In the genomic region with DNA sequence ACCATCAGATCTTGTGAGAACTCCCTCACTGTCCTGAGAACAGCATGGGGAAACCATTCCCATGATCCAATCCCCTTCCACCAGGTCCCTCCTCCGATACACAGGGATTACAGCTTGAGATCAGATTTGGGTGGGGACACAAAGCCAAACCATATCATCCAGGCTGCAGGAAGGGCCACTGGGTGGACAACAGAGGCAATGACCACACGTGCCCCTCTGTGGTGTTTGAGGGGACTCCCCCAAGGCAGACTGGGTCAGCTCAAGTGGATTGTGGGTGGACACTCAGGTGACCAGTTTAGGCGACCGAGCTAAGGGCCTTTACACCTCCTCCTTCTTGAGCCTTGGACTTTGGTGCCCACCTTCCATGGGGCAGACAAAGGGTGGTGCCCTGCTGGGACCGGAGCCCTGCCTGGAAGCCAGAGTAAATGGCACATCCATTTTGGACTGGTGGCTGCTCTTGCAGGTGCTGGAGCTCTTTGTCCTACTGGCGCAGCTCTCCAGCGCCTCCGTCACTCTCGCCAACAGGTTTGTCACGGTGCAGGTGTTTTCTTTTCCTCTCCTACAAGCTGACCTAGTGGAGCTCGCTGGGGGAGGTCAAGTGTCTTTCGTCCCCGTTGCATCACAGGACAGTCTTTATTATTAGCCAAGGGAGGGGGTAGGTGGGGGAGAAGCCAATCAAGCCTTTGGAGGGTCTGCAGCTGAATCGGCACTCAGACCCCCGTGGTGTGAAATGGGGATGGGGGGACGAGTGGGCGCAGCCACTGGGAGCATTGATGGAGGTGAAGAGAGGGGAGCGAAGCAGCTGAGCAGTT, we compare ENCODE assay signal across 23 cellular contexts. TPM values are rescaled to one million over a fixed set of nuclear protein-coding genes. Genes with fewer than 3 reads are reported as not detected.
DNase-seq lines count a peak whose midpoint lies in the region; ATAC-seq, FAIRE-seq and TF ChIP-seq lines count a peak whose summit lies in the region.
"Had no signal": no experiment of that assay in that cellular context is flagged by ENCODE, and none has a peak within 500 bp of the region (broad histone marks: within the 10 kb centered on the region; RNA-seq: fewer than 3 reads in every experiment).

No MANE protein-coding gene starts in this region.

- no peak for TF ChIP-seq RAD21 in H1 (IDR thresholded peaks at IDR 0.05 in 1 of 2, conservative IDR thresholded peaks at IDR 0.05 in 1 of 2; ENCODE audit: low read depth in 2 of 2, low read length in 2 of 2)

- H3K36me3 Mint-ChIP-seq in activated CD8-positive, alpha-beta memory T cell treated with anti-CD3 and anti-CD28 coated beads, Interleukin-2, amount 10 ng/mL, durations not matched to agents 7 days and 5 days, result peaks cover 6% of the 10 kb centered on the region
- H3K36me3 Mint-ChIP-seq in H9 (ENCODE audit: insufficient read depth in 1 of 3, low read depth in 3 of 3), result peaks cover 0 to 6% (median 3%) of the 10 kb centered on the region in 3 experiments; a peak in 4 of 7 replicates
- H3K36me3 Mint-ChIP-seq: neural progenitor cell had no signal

- TF ChIP-seq POLR2A in H1 (IDR thresholded peaks at IDR 0.05; ENCODE audit: control extremely low read depth in 1 of 2, low read depth in 2 of 2, low read length in 2 of 2) (no peak), gastroesophageal sphincter (IDR thresholded peaks at IDR 0.05) (no peak), esophagus squamous epithelium (IDR thresholded peaks at IDR 0.05) (no peak)

- H3K27me3 Mint-ChIP-seq in activated CD8-positive, alpha-beta memory T cell treated with anti-CD3 and anti-CD28 coated beads, Interleukin-2, amount 10 ng/mL, durations not matched to agents 7 days and 5 days, result peaks cover 15% of the 10 kb centered on the region
- H3K27me3 Mint-ChIP-seq in H9 (ENCODE audit: low read depth), result peaks cover 3% of the 10 kb centered on the region

- no peak overlapping the region for H3K4me2 ChIP-seq in H9 (ENCODE audit: insufficient read depth, insufficient read length, low read length)
- no peak overlapping the region for H3K4me2 ChIP-seq in H1 (ENCODE audit: insufficient read depth in 1 of 2, low read depth in 2 of 2, low read length in 2 of 2)
- H3K4me2 ChIP-seq: BLaER1, GM23338, neural progenitor cell had no signal

- H2BK12ac ChIP-seq in H9 (ENCODE audit: insufficient read length, low read depth, low read length) (no peak overlapping the region), H1 (ENCODE audit: low read depth, low read length) (no peak overlapping the region)

- H4K91ac ChIP-seq in H9 (ENCODE audit: insufficient read length, low read depth, low read length) (no peak overlapping the region), H1 (replicated peaks; ENCODE audit: insufficient read length, low read length) (no peak overlapping the region)

- H2AK5ac ChIP-seq in H9 (ENCODE audit: insufficient read length, low read length) (no peak overlapping the region), H1 (ENCODE audit: low read depth, low read length) (no peak overlapping the region)

- H3K23ac ChIP-seq in H9 (ENCODE audit: insufficient read length, low read depth, low read length), result no peak overlapping the region
- no peak overlapping the region for H3K23ac ChIP-seq in H1 (ENCODE audit: insufficient read length)

- no peak overlapping the region for H2BK15ac ChIP-seq in H9 (ENCODE audit: low read depth, low read length)
- no peak overlapping the region for H2BK15ac ChIP-seq in H1 (ENCODE audit: low read length)

- H3K4me1 ChIP-seq in H9 (ENCODE audit: insufficient read depth, low read length) (no peaks in the 10 kb centered on the region; the same call in 1 of the 2 replicates), H1 (replicated peaks in 1 of 4; ENCODE audit: control insufficient read depth in 3 of 4, insufficient read depth in 4 of 4, low read length in 3 of 4) (no peaks in the 10 kb centered on the region; a peak in 2 of 7 replicates), gastroesophageal sphincter (peaks cover 0 to 5% (median 3%) of the 10 kb centered on the region in 3 donors), esophagus squamous epithelium (peaks cover 0 to 9% (median 6%) of the 10 kb centered on the region in 3 donors)
- H3K4me1 ChIP-seq: BLaER1, neural progenitor cell had no signal

- H3K4me3 ChIP-seq in H1 (ENCODE audit: extremely low read depth in 1 of 4, insufficient read depth in 2 of 4, low read depth in 3 of 4, low read length in 4 of 4), result no peak overlapping the region
- H3K4me3 ChIP-seq in gastroesophageal sphincter, result no peak overlapping the region
- H3K4me3 ChIP-seq in esophagus squamous epithelium, result no peak overlapping the region
- H3K4me3 ChIP-seq: BLaER1, GM23338, heart right ventricle, neural progenitor cell, tibial artery had no signal

- H3K36me3 ChIP-seq in H1 (ENCODE audit: control insufficient read depth in 2 of 4, insufficient read depth in 4 of 4, low read length in 3 of 4) (no peaks in the 10 kb centered on the region), gastroesophageal sphincter (no peaks in the 10 kb centered on the region), esophagus squamous epithelium (no peaks in the 10 kb centered on the region)
- H3K36me3 ChIP-seq: BLaER1, heart right ventricle, neural progenitor cell, tibial artery had no signal

- H3K9ac ChIP-seq in H9 (ENCODE audit: extremely low read depth, insufficient read length, low read length) (no peak overlapping the region), H1 (replicated peaks in 1 of 4; ENCODE audit: extremely low read depth in 1 of 4, low read depth in 3 of 4, low read length in 3 of 4) (no peak overlapping the region)
- H3K9ac ChIP-seq: BLaER1, neural progenitor cell had no signal

- H3T11ph ChIP-seq in H9 (ENCODE audit: low read length), result no peak overlapping the region

- ATAC-seq in activated CD8-positive, alpha-beta memory T cell treated with anti-CD3 and anti-CD28 coated beads, Interleukin-2, amount 10 ng/mL, durations not matched to agents 7 days and 5 days, result no peak
- ATAC-seq in sciatic nerve (no peak), gastroesophageal sphincter (no peak)
- ATAC-seq: activated CD4-positive, alpha-beta T cell treated with anti-CD3 and anti-CD28 coated beads for 36 hours; GM23338; heart right ventricle; stimulated activated naive CD8-positive, alpha-beta T cell treated with anti-CD3 and anti-CD28 coated beads, Interleukin-15, Interleukin-2, amounts not matched to agents 100 U/mL and 50 U/mL, for 24 hours had no signal

- H4K8ac ChIP-seq in H9 (replicated peaks; ENCODE audit: insufficient read length, low read depth, low read length) (no peak overlapping the region), H1 (ENCODE audit: extremely low read depth, insufficient read depth, low read length) (peak overlapping the region; percentile 0; the same call in 1 of the 2 replicates)

- H4K20me1 ChIP-seq in H9 (ENCODE audit: control insufficient read depth, insufficient read depth, insufficient read length) (no peaks in the 10 kb centered on the region), H1 (replicated peaks in 1 of 2; ENCODE audit: control insufficient read depth in 1 of 2, insufficient read depth in 2 of 2, low read length in 2 of 2) (no peaks in the 10 kb centered on the region)
- H4K20me1 ChIP-seq: BLaER1 had no signal

- H3K79me1 ChIP-seq in H9 (ENCODE audit: insufficient read depth, low read depth, low read length, poor library complexity, severe bottlenecking) (no peaks in the 10 kb centered on the region), H1 (ENCODE audit: low read depth, low read length) (no peaks in the 10 kb centered on the region)

- WGBS in H9 (ENCODE audit: extremely low coverage, insufficient read length, low lambda C conversion rate), result no CpG with 5 or more reads among the region's 18 CpGs
- WGBS in H1 (ENCODE audit: extremely low coverage in 1 of 2, insufficient coverage in 1 of 2, insufficient read length in 1 of 2, insufficient replicate concordance in 2 of 2, low coverage in 1 of 2, low lambda C conversion rate in 2 of 2, missing lambda C conversion rate in 1 of 2), 2 experiments, result 86% methylated on average over 16 of the region's 18 CpGs; no CpG with 5 or more reads in 1 of the 2 experiments
- WGBS in gastroesophageal sphincter (ENCODE audit: low coverage in 1 of 2), 2 donors, result 82 to 84% methylated on average over 5 to 11 of the region's 18 CpGs
- WGBS in esophagus squamous epithelium, 2 donors, result 74 to 80% methylated on average over 10 to 11 of the region's 18 CpGs

- TF ChIP-seq EP300 in H1 (IDR thresholded peaks at IDR 0.05; ENCODE audit: borderline replicate concordance in 1 of 2, low read depth in 2 of 2, low read length in 2 of 2), result no peak
- TF ChIP-seq EP300 in gastroesophageal sphincter (IDR thresholded peaks at IDR 0.05), result no peak

- peak; percentile 43 for DNase-seq in activated CD8-positive, alpha-beta memory T cell treated with anti-CD3 and anti-CD28 coated beads for 24 hours
- DNase-seq in activated CD8-positive, alpha-beta memory T cell treated with anti-CD3 and anti-CD28 coated beads, Interleukin-2, amount 10 ng/mL, durations not matched to agents 7 days and 5 days, result no peak
- DNase-seq in H9 (peak; percentile 24), H1 (ENCODE audit: low read depth in 1 of 2, low spot score in 2 of 2) (no peak), sciatic nerve (ENCODE audit: low spot score) (peak; percentile 42), esophagus squamous epithelium (lab: John Stamatoyannopoulos, UW) (no peak)
- DNase-seq in stimulated activated CD4-positive, alpha-beta T cell treated with anti-CD3 and anti-CD28 coated beads, Interleukin-4, amount 100 ng/mL, for 4 hours, result no peak
- DNase-seq: activated CD4-positive, alpha-beta T cell treated with anti-CD3 and anti-CD28 coated beads for 36 hours; heart right ventricle; Kasumi-1; NCI-H1048; NCI-H187 treated with DMSO at 0.1 percent for 48 hours; SIG-M5; stimulated activated CD4-positive, alpha-beta T cell treated with anti-CD3 and anti-CD28 coated beads, Interleukin-4, amount 100 ng/mL, for 1 hour; stimulated activated naive CD8-positive, alpha-beta T cell treated with anti-CD3 and anti-CD28 coated beads, Interleukin-15, Interleukin-2, amounts not matched to agents 100 U/mL and 50 U/mL, for 24 hours had no signal

- POLR2A ChIA-PET in H1 (lab: Charles Lee; ENCODE audit: partially characterized antibody), result no interaction called here

- no peak overlapping the region for H2BK120ac ChIP-seq in H9 (ENCODE audit: low read depth, low read length, poor library complexity, severe bottlenecking)
- no peak overlapping the region for H2BK120ac ChIP-seq in H1 (replicated peaks; ENCODE audit: low read depth, low read length)

- no peak overlapping the region for H3K4me3 Mint-ChIP-seq in activated CD8-positive, alpha-beta memory T cell treated with anti-CD3 and anti-CD28 coated beads, Interleukin-2, amount 10 ng/mL, durations not matched to agents 7 days and 5 days
- H3K4me3 Mint-ChIP-seq in H9, result no peak overlapping the region
- H3K4me3 Mint-ChIP-seq: activated CD4-positive, alpha-beta T cell treated with anti-CD3 and anti-CD28 coated beads for 36 hours; dendritic cell treated with granulocyte-macrophage colony-stimulating factor and Interleukin-4, amounts not matched to agents 40 ng/mL and 50 ng/mL, for 4 days; GM23338; neural progenitor cell had no signal

- TF ChIP-seq CTCF in H9 (conservative IDR thresholded peaks at IDR 0.05), result no peak
- TF ChIP-seq CTCF in H1 (IDR thresholded peaks at IDR 0.05; ENCODE audit: control extremely low read depth in 1 of 3, insufficient read depth in 1 of 3, low read depth in 1 of 3, low read length in 3 of 3), result no peak
- TF ChIP-seq CTCF in gastroesophageal sphincter (IDR thresholded peaks at IDR 0.05), result no peak
- TF ChIP-seq CTCF in esophagus squamous epithelium (IDR thresholded peaks at IDR 0.05), result no peak

- H2BK20ac ChIP-seq in H9 (ENCODE audit: low read depth, low read length, poor library complexity, severe bottlenecking), result no peak overlapping the region
- no peak overlapping the region for H2BK20ac ChIP-seq in H1 (ENCODE audit: low read length)

- H3K79me2 ChIP-seq in H9 (ENCODE audit: insufficient read depth, low read length) (no peaks in the 10 kb centered on the region), H1 (ENCODE audit: control insufficient read depth in 1 of 2, insufficient read depth in 2 of 2, low read length in 2 of 2) (no peaks in the 10 kb centered on the region)

- H3K14ac ChIP-seq in H9 (ENCODE audit: insufficient read depth, low read length) (no peak overlapping the region), H1 (ENCODE audit: insufficient read length) (no peak overlapping the region)

- H3K27me3 ChIP-seq in H9 (ENCODE audit: insufficient read depth, low read length) (no peaks in the 10 kb centered on the region), H1 (replicated peaks in 1 of 4; ENCODE audit: control insufficient read depth in 3 of 4, extremely low read depth in 1 of 4, insufficient read depth in 3 of 4, low read length in 3 of 4) (no peaks in the 10 kb centered on the region), gastroesophageal sphincter (peaks cover 48% of the 10 kb centered on the region), esophagus squamous epithelium (peaks cover 0 to 54% (median 0%) of the 10 kb centered on the region in 4 donors)
- H3K27me3 ChIP-seq: BLaER1, neural progenitor cell had no signal

- CTCF ChIA-PET in activated CD8-positive, alpha-beta memory T cell treated with anti-CD3 and anti-CD28 coated beads, Interleukin-2, amount 10 ng/mL, durations not matched to agents 7 days and 5 days (lab: Charles Lee), result no interaction called here
- CTCF ChIA-PET in H1 (lab: Charles Lee; ENCODE audit: partially characterized antibody), result interaction anchor here (1.2 kb wide), 2 partner anchors 61 to 405 kb away, joined by 3 to 5 read pairs; no protein-coding TSS in a partner anchor

- H3K23me2 ChIP-seq in H9 (ENCODE audit: insufficient read length, low read depth, low read length, poor library complexity, severe bottlenecking) (no peaks in the 10 kb centered on the region), H1 (ENCODE audit: low read depth, low read length) (no peaks in the 10 kb centered on the region)

- intact Hi-C loops in sciatic nerve (cut with DNase I), result no loop called here
- intact Hi-C loops in esophagus squamous epithelium (cut with DNase I), result no loop called here

- H3K18ac ChIP-seq in H9 (ENCODE audit: insufficient read length, low read depth, low read length), result no peak overlapping the region
- no peak overlapping the region for H3K18ac ChIP-seq in H1 (ENCODE audit: extremely low read depth, low read length)

- no peak overlapping the region for H3K27ac Mint-ChIP-seq in activated CD8-positive, alpha-beta memory T cell treated with anti-CD3 and anti-CD28 coated beads, Interleukin-2, amount 10 ng/mL, durations not matched to agents 7 days and 5 days
- no peak overlapping the region; a peak in 1 of 7 replicates for H3K27ac Mint-ChIP-seq in H9
- H3K27ac Mint-ChIP-seq: activated CD4-positive, alpha-beta T cell treated with anti-CD3 and anti-CD28 coated beads for 36 hours; dendritic cell treated with granulocyte-macrophage colony-stimulating factor and Interleukin-4, amounts not matched to agents 40 ng/mL and 50 ng/mL, for 4 days; GM23338; neural progenitor cell had no signal

- FAIRE-seq in H1 (lab: Jason Lieb, UNC), result no peak
- FAIRE-seq: endothelial cell of umbilical vein, TTC549 had no signal

- no peak overlapping the region for H3K27ac ChIP-seq in H9 (ENCODE audit: insufficient read length, low read depth, low read length)
- no peak overlapping the region for H3K27ac ChIP-seq in H1 (ENCODE audit: low read depth, low read length)
- no peak overlapping the region for H3K27ac ChIP-seq in gastroesophageal sphincter
- H3K27ac ChIP-seq in esophagus squamous epithelium, result no peak overlapping the region
- H3K27ac ChIP-seq: BLaER1, heart right ventricle, neural progenitor cell, tibial artery had no signal

- H3K56ac ChIP-seq in H9 (ENCODE audit: insufficient read length, low read depth, low read length) (no peak overlapping the region), H1 (replicated peaks; ENCODE audit: insufficient read length, low read depth, low read length) (no peak overlapping the region)

- H3K9me3 ChIP-seq in H9 (ENCODE audit: control insufficient read depth, low read depth, low read length) (no peaks in the 10 kb centered on the region), H1 (ENCODE audit: insufficient read depth in 2 of 2, low read depth in 1 of 2, low read length in 1 of 2) (peaks cover 0 to under 1% of the 10 kb centered on the region in 2 experiments; a peak in 1 of 4 replicates), gastroesophageal sphincter (peaks cover 0 to 19% (median 0%) of the 10 kb centered on the region in 3 donors), esophagus squamous epithelium (peaks cover 0 to 18% (median 9%) of the 10 kb centered on the region in 3 donors)

- no peaks in the 10 kb centered on the region for H3K4me1 Mint-ChIP-seq in activated CD8-positive, alpha-beta memory T cell treated with anti-CD3 and anti-CD28 coated beads, Interleukin-2, amount 10 ng/mL, durations not matched to agents 7 days and 5 days
- peaks cover 2 to 6% of the 10 kb centered on the region in 2 experiments; a peak in 2 of 4 replicates for H3K4me1 Mint-ChIP-seq in H9
- H3K4me1 Mint-ChIP-seq: activated CD4-positive, alpha-beta T cell treated with anti-CD3 and anti-CD28 coated beads for 36 hours; neural progenitor cell had no signal

- H4K5ac ChIP-seq in H9 (ENCODE audit: insufficient read length, low read depth, low read length), result no peak overlapping the region
- no peak overlapping the region for H4K5ac ChIP-seq in H1 (ENCODE audit: insufficient read length, low read depth, low read length)

- H2AFZ ChIP-seq in H9 (ENCODE audit: low read length) (no peak overlapping the region), H1 (ENCODE audit: low read length) (no peak overlapping the region)
- H2AFZ ChIP-seq: GM23338, neural progenitor cell had no signal

- H3K9me3 Mint-ChIP-seq in activated CD8-positive, alpha-beta memory T cell treated with anti-CD3 and anti-CD28 coated beads, Interleukin-2, amount 10 ng/mL, durations not matched to agents 7 days and 5 days (ENCODE audit: low read depth), result peaks cover 7% of the 10 kb centered on the region
- H3K9me3 Mint-ChIP-seq in H9, result peaks cover 12 to 14% of the 10 kb centered on the region in 2 experiments

- H2BK5ac ChIP-seq in H9 (ENCODE audit: insufficient read length, low read length) (no peak overlapping the region), H1 (ENCODE audit: low read depth, low read length) (no peak overlapping the region)

- H3K4ac ChIP-seq in H9 (ENCODE audit: low read depth, low read length) (no peak overlapping the region), H1 (replicated peaks; ENCODE audit: insufficient read length, low read depth, low read length) (no peak overlapping the region)

RNA-seq across cellular contexts. Expression of gene CRYAA, which starts 37.6 kb away (rescaled TPM):
- not detected for total RNA-seq in activated CD8-positive, alpha-beta memory T cell treated with anti-CD3 and anti-CD28 coated beads, Interleukin-2, amount 10 ng/mL, durations not matched to agents 7 days and 5 days
- total RNA-seq in H9 (2021) (not detected in 2 replicates), sciatic nerve (not detected), gastroesophageal sphincter (not detected), esophagus squamous epithelium (not detected)
- not detected in 2 replicates for total RNA-seq in H1 (2021; fragmentation: NEBNext Ultra II Directional; extraction: Animal tissue kit (Norgen Biotek cat#: 25700))
- not detected in 2 replicates for polyA plus RNA-seq in H1 (2011; rRNA removed)
- polyA plus RNA-seq in H1 (2011; cell fraction: cytosol; rRNA removed), result not detected
- not detected for polyA plus RNA-seq in H1 (2011; cell fraction: nucleus; rRNA removed)
- polyA plus RNA-seq in H1 (2012, experiment 1 of 2), result 0.44 TPM in 1 of 4 replicates, not detected in the others
- polyA plus RNA-seq in H1 (2012, experiment 2 of 2), result 1.0 TPM
- polyA plus RNA-seq in H1 (2013, experiment 1 of 2), result not detected
- polyA plus RNA-seq in H1 (2013, experiment 2 of 2), result not detected
- polyA minus RNA-seq in H1 (2011; rRNA and poly(A)+ RNA removed), result not detected in 2 replicates
- not detected for polyA minus RNA-seq in H1 (2011; cell fraction: cytosol; rRNA and poly(A)+ RNA removed)
- not detected for polyA minus RNA-seq in H1 (2011; cell fraction: nucleus; rRNA and poly(A)+ RNA removed)
- total RNA-seq: activated CD4-positive, alpha-beta T cell treated with anti-CD3 and anti-CD28 coated beads for 36 hours; endothelial cell of umbilical vein; GM23338; heart right ventricle had no signal
- polyA plus RNA-seq: endothelial cell of umbilical vein, GM23338, heart right ventricle had no signal

Comparison
In these comparisons a context has a peak if more than half of its experiments do, and no peak if none do; other contexts are left out.
1. DNase-seq: peak in activated CD8-positive, alpha-beta memory T cell treated with anti-CD3 and anti-CD28 coated beads for 24 hours (single experiment), H9 (single experiment) and sciatic nerve (single experiment); none in activated CD8-positive, alpha-beta memory T cell treated with anti-CD3 and anti-CD28 coated beads, Interleukin-2, amount 10 ng/mL, durations not matched to agents 7 days and 5 days (single experiment), H1 (0 of 2), esophagus squamous epithelium (single experiment) and stimulated activated CD4-positive, alpha-beta T cell treated with anti-CD3 and anti-CD28 coated beads, Interleukin-4, amount 100 ng/mL, for 4 hours (0 of 2).